Comparison of ENCODE assay signal across 10 cellular contexts in genomic region chr5:179553875-179554274, GRCh38. TPM values are rescaled to one million over a fixed set of nuclear protein-coding genes. Genes with fewer than 3 reads are reported as not detected.
A peak's percentile ranks its signal among the peaks of the same experiment; 100 is the strongest.
DNase-seq lines count a peak whose midpoint lies in the region; ATAC-seq and TF ChIP-seq lines count a peak whose summit lies in the region.
"Had no signal": no experiment of that assay in that cellular context is flagged by ENCODE, and none has a peak within 500 bp of the region (broad histone marks: within the 10 kb centered on the region; RNA-seq: fewer than 3 reads in every experiment).

No MANE protein-coding gene starts in this region.

- DNase-seq in Calu3 (peak; percentile 58), MG63 (peak; percentile 39), nephron progenitor cell (no peak), DMS153 (lab: John Stamatoyannopoulos, UW) (no peak), NCI-H446 (lab: John Stamatoyannopoulos, UW) (no peak), H4 (ENCODE audit: low spot score) (no peak)
- no peak for DNase-seq in natural killer cell treated with Interleukin-12 subunit alpha and Interleukin-12 subunit beta and Interleukin-15 and Interleukin-18, amount 100 ng/mL, for 72 hours (ENCODE audit: low spot score)
- DNase-seq: dorsolateral prefrontal cortex had no signal

- H3K4me3 ChIP-seq in MG63: no peak overlapping the region
- H3K4me3 ChIP-seq: dorsolateral prefrontal cortex, upper lobe of left lung had no signal

- peaks cover 11% of the 10 kb centered on the region for H3K9me3 ChIP-seq in MG63
- H3K9me3 ChIP-seq: upper lobe of left lung had no signal

- H3K27ac Mint-ChIP-seq in Calu3 (ENCODE audit: unreplicated experiment) (peak overlapping the region; percentile 77), nephron progenitor cell (peak overlapping the region; percentile 57)
- H3K27ac Mint-ChIP-seq in dendritic cell treated with granulocyte-macrophage colony-stimulating factor and Interleukin-4, amounts not matched to agents 40 ng/mL and 50 ng/mL, for 4 days: peak overlapping the region; percentile 84
- H3K27ac Mint-ChIP-seq in natural killer cell treated with Interleukin-12 subunit alpha and Interleukin-12 subunit beta and Interleukin-15 and Interleukin-18, amount 100 ng/mL, for 72 hours: peak overlapping the region in 1 of 2 donors; percentile 38

- TF ChIP-seq CTCF in Calu3 (IDR thresholded peaks at IDR 0.05; ENCODE audit: unreplicated experiment): no peak
- no peak for TF ChIP-seq CTCF in nephron progenitor cell (IDR thresholded peaks at IDR 0.05)

- H3K36me3 Mint-ChIP-seq in Calu3 (ENCODE audit: insufficient read depth, unreplicated experiment) (peaks cover 59% of the 10 kb centered on the region), nephron progenitor cell (ENCODE audit: low read depth) (peaks cover 38% of the 10 kb centered on the region)
- H3K36me3 Mint-ChIP-seq in dendritic cell treated with granulocyte-macrophage colony-stimulating factor and Interleukin-4, amounts not matched to agents 40 ng/mL and 50 ng/mL, for 4 days (ENCODE audit: low read depth): peaks cover 41% of the 10 kb centered on the region
- H3K36me3 Mint-ChIP-seq in natural killer cell treated with Interleukin-12 subunit alpha and Interleukin-12 subunit beta and Interleukin-15 and Interleukin-18, amount 100 ng/mL, for 72 hours: peaks cover 5% of the 10 kb centered on the region

- ATAC-seq in natural killer cell treated with Interleukin-12 subunit alpha and Interleukin-12 subunit beta and Interleukin-15 and Interleukin-18, amount 100 ng/mL, for 72 hours: no peak

- no TSS peak for BruUV-seq in Calu3 (replicated peaks; lab: Mats Ljungman, UMichigan)

- peaks cover 24% of the 10 kb centered on the region for H3K4me1 Mint-ChIP-seq in Calu3 (ENCODE audit: low read depth, unreplicated experiment)
- H3K4me1 Mint-ChIP-seq in dendritic cell treated with granulocyte-macrophage colony-stimulating factor and Interleukin-4, amounts not matched to agents 40 ng/mL and 50 ng/mL, for 4 days (ENCODE audit: low read depth): peaks cover 37% of the 10 kb centered on the region
- peaks cover 34% of the 10 kb centered on the region for H3K4me1 Mint-ChIP-seq in nephron progenitor cell
- H3K4me1 Mint-ChIP-seq in natural killer cell treated with Interleukin-12 subunit alpha and Interleukin-12 subunit beta and Interleukin-15 and Interleukin-18, amount 100 ng/mL, for 72 hours (ENCODE audit: low read depth in 2 of 2): peaks cover 17 to 24% of the 10 kb centered on the region in 2 donors

- CTCF ChIA-PET in Calu3 (lab: Charles Lee): no interaction called here

- intact Hi-C loops in Calu3 (cut with micrococcal nuclease; ENCODE audit: unreplicated experiment): loop anchor here (10.0 kb wide), 1 partner anchor 141 kb away; the partner anchor contains the start of gene CANX
- intact Hi-C loops in dendritic cell treated with granulocyte-macrophage colony-stimulating factor and Interleukin-4, amounts not matched to agents 40 ng/mL and 50 ng/mL, for 4 days (cut with micrococcal nuclease): loop anchor here (5.0 kb wide), 1 partner anchor 518 kb away; the partner anchor contains the start of gene RNF130

- H3K27me3 ChIP-seq in MG63: no peaks in the 10 kb centered on the region
- H3K27me3 ChIP-seq: dorsolateral prefrontal cortex, upper lobe of left lung had no signal

- H3K36me3 ChIP-seq in MG63: peaks cover 44% of the 10 kb centered on the region
- H3K36me3 ChIP-seq: upper lobe of left lung had no signal

- no peaks in the 10 kb centered on the region for H3K27me3 Mint-ChIP-seq in Calu3 (ENCODE audit: unreplicated experiment)
- no peaks in the 10 kb centered on the region for H3K27me3 Mint-ChIP-seq in dendritic cell treated with granulocyte-macrophage colony-stimulating factor and Interleukin-4, amounts not matched to agents 40 ng/mL and 50 ng/mL, for 4 days
- H3K27me3 Mint-ChIP-seq in nephron progenitor cell (ENCODE audit: low read depth, poor library complexity): no peaks in the 10 kb centered on the region
- no peaks in the 10 kb centered on the region for H3K27me3 Mint-ChIP-seq in natural killer cell treated with Interleukin-12 subunit alpha and Interleukin-12 subunit beta and Interleukin-15 and Interleukin-18, amount 100 ng/mL, for 72 hours

- peak overlapping the region; percentile 24 for H3K4me3 Mint-ChIP-seq in Calu3 (ENCODE audit: low read depth, unreplicated experiment)
- peak overlapping the region; percentile 40 for H3K4me3 Mint-ChIP-seq in dendritic cell treated with granulocyte-macrophage colony-stimulating factor and Interleukin-4, amounts not matched to agents 40 ng/mL and 50 ng/mL, for 4 days
- H3K4me3 Mint-ChIP-seq in nephron progenitor cell: no peak overlapping the region
- no peak overlapping the region for H3K4me3 Mint-ChIP-seq in natural killer cell treated with Interleukin-12 subunit alpha and Interleukin-12 subunit beta and Interleukin-15 and Interleukin-18, amount 100 ng/mL, for 72 hours

- no peaks in the 10 kb centered on the region for H3K9me3 Mint-ChIP-seq in Calu3 (ENCODE audit: low read depth, unreplicated experiment)
- H3K9me3 Mint-ChIP-seq in dendritic cell treated with granulocyte-macrophage colony-stimulating factor and Interleukin-4, amounts not matched to agents 40 ng/mL and 50 ng/mL, for 4 days: no peaks in the 10 kb centered on the region
- peaks cover 3% of the 10 kb centered on the region for H3K9me3 Mint-ChIP-seq in nephron progenitor cell
- H3K9me3 Mint-ChIP-seq in natural killer cell treated with Interleukin-12 subunit alpha and Interleukin-12 subunit beta and Interleukin-15 and Interleukin-18, amount 100 ng/mL, for 72 hours: no peaks in the 10 kb centered on the region

RNA-seq across cellular contexts. Expression of gene RUFY1, which starts 3.5 kb away (rescaled TPM):
- total RNA-seq in Calu3 (2022): 41.2 and 41.5 TPM in 2 replicates
- total RNA-seq in MG63 (2014; rRNA removed; shearing (Covaris generic); ENCODE audit: low replicate concordance): 65.6 and 71.4 TPM in 2 replicates
- 10 to 100 TPM; 29.2 to 41.0 TPM for total RNA-seq in natural killer cell treated with Interleukin-12 subunit alpha and Interleukin-12 subunit beta and Interleukin-15 and Interleukin-18, amount 100 ng/mL, for 72 hours
- 43.3 and 53.2 TPM in 2 replicates for total RNA-seq in H4 (2014; rRNA removed; shearing (Covaris generic))

Comparison
In these comparisons a context has a peak if more than half of its experiments do, and no peak if none do; other contexts are left out.
1. DNase-seq: peak in Calu3 (single experiment) and MG63 (single experiment); none in nephron progenitor cell (single experiment), natural killer cell treated with Interleukin-12 subunit alpha and Interleukin-12 subunit beta and Interleukin-15 and Interleukin-18, amount 100 ng/mL, for 72 hours (single experiment), DMS153 (single experiment), NCI-H446 (0 of 2) and H4 (single experiment).
2. H3K4me3 Mint-ChIP-seq: peak in Calu3 (single experiment) and dendritic cell treated with granulocyte-macrophage colony-stimulating factor and Interleukin-4, amounts not matched to agents 40 ng/mL and 50 ng/mL, for 4 days (single experiment); none in nephron progenitor cell (single experiment) and natural killer cell treated with Interleukin-12 subunit alpha and Interleukin-12 subunit beta and Interleukin-15 and Interleukin-18, amount 100 ng/mL, for 72 hours (single experiment).